ENCODE assay signal across 24 cellular contexts in genomic region chr22:27985323-27986275, GRCh38.
A peak's percentile ranks its signal among the peaks of the same experiment; 100 is the strongest.
DNase-seq lines count a peak whose midpoint lies in the region; ATAC-seq and TF ChIP-seq lines count a peak whose summit lies in the region.
"Had no signal": no experiment of that assay in that cellular context is flagged by ENCODE, and none has a peak within 500 bp of the region (broad histone marks: within the 10 kb centered on the region; RNA-seq: fewer than 3 reads in every experiment).

No MANE protein-coding gene starts in this region.

- no peak for ATAC-seq in central memory CD8-positive, alpha-beta T cell (replicated peaks; ENCODE audit: extremely low read depth, poor library complexity, severe bottlenecking)
- no peak for ATAC-seq in activated CD8-positive, alpha-beta T cell treated with anti-CD3 and anti-CD28 coated beads for 36 hours
- ATAC-seq: activated T-helper 17 cell treated with anti-CD3 and anti-CD28 coated beads, Interleukin-2, amount 50 U/mL, for 72 hours; stimulated activated naive CD8-positive, alpha-beta T cell treated with anti-CD3 and anti-CD28 coated beads, Interleukin-15, Interleukin-2, amounts not matched to agents 100 U/mL and 50 U/mL, for 24 hours had no signal

- WGBS in sigmoid colon, 2 donors: 92% methylated on average over 12 of the region's 12 CpGs

- intact Hi-C loops in sigmoid colon (cut with DNase I): no loop called here
- intact Hi-C loops in activated CD8-positive, alpha-beta T cell treated with anti-CD3 and anti-CD28 coated beads for 36 hours (cut with micrococcal nuclease): no loop called here

- no peak for TF ChIP-seq POLR2A in sigmoid colon (IDR thresholded peaks at IDR 0.05)

- no peaks in the 10 kb centered on the region for H3K4me1 Mint-ChIP-seq in central memory CD8-positive, alpha-beta T cell
- peaks cover 8% of the 10 kb centered on the region for H3K4me1 Mint-ChIP-seq in activated CD8-positive, alpha-beta T cell treated with anti-CD3 and anti-CD28 coated beads for 36 hours (ENCODE audit: low read depth)
- H3K4me1 Mint-ChIP-seq: activated T-helper 17 cell treated with anti-CD3 and anti-CD28 coated beads, Interleukin-2, amount 50 U/mL, for 72 hours had no signal

- POLR2A ChIA-PET in activated CD8-positive, alpha-beta T cell treated with anti-CD3 and anti-CD28 coated beads for 36 hours (lab: Charles Lee): no interaction called here

- CTCF ChIA-PET in activated CD8-positive, alpha-beta T cell treated with anti-CD3 and anti-CD28 coated beads for 36 hours (lab: Charles Lee): no interaction called here

- H3K27ac ChIP-seq in BLaER1 treated with 17β-estradiol and CSF1 and Interleukin-3, amounts not matched to agents 10 nM and 100 nM: no peak overlapping the region
- no peak overlapping the region for H3K27ac ChIP-seq in sigmoid colon
- H3K27ac ChIP-seq: KMS-11, Peyer's patch, SJCRH30, thyroid gland had no signal

- H4K20me1 ChIP-seq in BLaER1 treated with 17β-estradiol and CSF1 and Interleukin-3, amounts not matched to agents 10 nM and 100 nM: no peaks in the 10 kb centered on the region

- no peak overlapping the region for H3K4me3 ChIP-seq in BLaER1 treated with 17β-estradiol and CSF1 and Interleukin-3, amounts not matched to agents 10 nM and 100 nM
- H3K4me3 ChIP-seq in sigmoid colon: no peak overlapping the region
- H3K4me3 ChIP-seq: heart right ventricle, Peyer's patch, SJCRH30, thyroid gland had no signal

- no peaks in the 10 kb centered on the region for H3K9me3 Mint-ChIP-seq in central memory CD8-positive, alpha-beta T cell
- H3K9me3 Mint-ChIP-seq in activated CD8-positive, alpha-beta T cell treated with anti-CD3 and anti-CD28 coated beads for 36 hours: no peaks in the 10 kb centered on the region
- H3K9me3 Mint-ChIP-seq: activated naive CD8-positive, alpha-beta T cell treated with anti-CD3 and anti-CD28 coated beads, Interleukin-2, amount 10 ng/mL, durations not matched to agents 7 days and 5 days; activated T-helper 17 cell treated with anti-CD3 and anti-CD28 coated beads, Interleukin-2, amount 50 U/mL, for 72 hours; H9; naive B cell had no signal

- peaks cover 9 to 31% (median 23%) of the 10 kb centered on the region in 10 experiments; a peak in 19 of 20 replicates for H3K4me1 ChIP-seq in BLaER1 treated with 17β-estradiol and CSF1 and Interleukin-3, amounts not matched to agents 10 nM and 100 nM
- H3K4me1 ChIP-seq in sigmoid colon: no peaks in the 10 kb centered on the region
- H3K4me1 ChIP-seq: Peyer's patch had no signal

- no peaks in the 10 kb centered on the region for H3K27me3 Mint-ChIP-seq in central memory CD8-positive, alpha-beta T cell
- no peaks in the 10 kb centered on the region for H3K27me3 Mint-ChIP-seq in activated CD8-positive, alpha-beta T cell treated with anti-CD3 and anti-CD28 coated beads for 36 hours
- H3K27me3 Mint-ChIP-seq: activated naive CD8-positive, alpha-beta T cell treated with anti-CD3 and anti-CD28 coated beads, Interleukin-2, amount 10 ng/mL, durations not matched to agents 7 days and 5 days; activated T-helper 17 cell treated with anti-CD3 and anti-CD28 coated beads, Interleukin-2, amount 50 U/mL, for 72 hours; naive B cell had no signal

- no peak overlapping the region for H3K9ac ChIP-seq in BLaER1 treated with 17β-estradiol and CSF1 and Interleukin-3, amounts not matched to agents 10 nM and 100 nM
- H3K9ac ChIP-seq: KMS-11 had no signal

- no peak for TF ChIP-seq EP300 in sigmoid colon (IDR thresholded peaks at IDR 0.05)

- peak overlapping the region in 8 of 11 experiments; percentile 5 to 39 (median 24); a peak in 11 of 22 replicates for H3K4me2 ChIP-seq in BLaER1 treated with 17β-estradiol and CSF1 and Interleukin-3, amounts not matched to agents 10 nM and 100 nM
- H3K4me2 ChIP-seq: KMS-11 had no signal

- in situ Hi-C loops in G401 (cut with HindIII; ENCODE audit: low sequenced_read_pairs): no loop called here

- DNase-seq in NCI-H82 (lab: John Stamatoyannopoulos, UW) (peak; percentile 7), NCI-H82 treated with DMSO at 0.1 percent for 48 hours (lab: John Stamatoyannopoulos, UW; ENCODE audit: unreplicated experiment) (no peak), sigmoid colon (peak; percentile 21), H4 (ENCODE audit: low spot score) (no peak), G401 (ENCODE audit: low spot score) (no peak)
- no peak for DNase-seq in central memory CD8-positive, alpha-beta T cell (ENCODE audit: low spot score in 2 of 2)
- DNase-seq in activated CD8-positive, alpha-beta T cell treated with anti-CD3 and anti-CD28 coated beads for 36 hours: no peak
- DNase-seq: 8988T; activated naive CD8-positive, alpha-beta T cell treated with anti-CD3 and anti-CD28 coated beads, Interleukin-2, amount 10 ng/mL, durations not matched to agents 7 days and 5 days; effector CD4-positive, alpha-beta T cell; erythroblast; heart right ventricle; naive B cell; NCI-H1436; NCI-H510A; SJCRH30; stimulated activated naive CD8-positive, alpha-beta T cell treated with anti-CD3 and anti-CD28 coated beads, Interleukin-15, Interleukin-2, amounts not matched to agents 100 U/mL and 50 U/mL, for 24 hours; T-helper 1 cell; thyroid gland had no signal

- no peaks in the 10 kb centered on the region for H3K27me3 ChIP-seq in BLaER1 treated with 17β-estradiol and CSF1 and Interleukin-3, amounts not matched to agents 10 nM and 100 nM
- no peaks in the 10 kb centered on the region for H3K27me3 ChIP-seq in sigmoid colon
- H3K27me3 ChIP-seq: heart right ventricle, Peyer's patch, SJCRH30, thyroid gland had no signal

- H3K36me3 ChIP-seq in BLaER1 treated with 17β-estradiol and CSF1 and Interleukin-3, amounts not matched to agents 10 nM and 100 nM: peaks cover 0 to 7% (median 0%) of the 10 kb centered on the region in 11 experiments; a peak in 1 of 22 replicates
- peaks cover 0 to 74% (median 12%) of the 10 kb centered on the region in 4 donors for H3K36me3 ChIP-seq in sigmoid colon

- peaks cover 2% of the 10 kb centered on the region for H3K36me3 Mint-ChIP-seq in central memory CD8-positive, alpha-beta T cell (ENCODE audit: insufficient read depth)
- no peaks in the 10 kb centered on the region for H3K36me3 Mint-ChIP-seq in activated CD8-positive, alpha-beta T cell treated with anti-CD3 and anti-CD28 coated beads for 36 hours (ENCODE audit: low read depth)
- H3K36me3 Mint-ChIP-seq: activated naive CD8-positive, alpha-beta T cell treated with anti-CD3 and anti-CD28 coated beads, Interleukin-2, amount 10 ng/mL, durations not matched to agents 7 days and 5 days had no signal

- H3K4me3 Mint-ChIP-seq in central memory CD8-positive, alpha-beta T cell: no peak overlapping the region
- H3K4me3 Mint-ChIP-seq in activated CD8-positive, alpha-beta T cell treated with anti-CD3 and anti-CD28 coated beads for 36 hours: no peak overlapping the region
- H3K4me3 Mint-ChIP-seq: activated naive CD8-positive, alpha-beta T cell treated with anti-CD3 and anti-CD28 coated beads, Interleukin-2, amount 10 ng/mL, durations not matched to agents 7 days and 5 days; activated T-helper 17 cell treated with anti-CD3 and anti-CD28 coated beads, Interleukin-2, amount 50 U/mL, for 72 hours; H9; naive B cell had no signal

- peak overlapping the region; percentile 55 for H3K27ac Mint-ChIP-seq in central memory CD8-positive, alpha-beta T cell (ENCODE audit: low read depth)
- no peak overlapping the region for H3K27ac Mint-ChIP-seq in activated CD8-positive, alpha-beta T cell treated with anti-CD3 and anti-CD28 coated beads for 36 hours
- H3K27ac Mint-ChIP-seq: activated naive CD8-positive, alpha-beta T cell treated with anti-CD3 and anti-CD28 coated beads, Interleukin-2, amount 10 ng/mL, durations not matched to agents 7 days and 5 days; activated T-helper 17 cell treated with anti-CD3 and anti-CD28 coated beads, Interleukin-2, amount 50 U/mL, for 72 hours; H9 had no signal

- TF ChIP-seq CTCF in sigmoid colon (IDR thresholded peaks at IDR 0.05): no peak
- TF ChIP-seq CTCF in activated CD8-positive, alpha-beta T cell treated with anti-CD3 and anti-CD28 coated beads for 36 hours (IDR thresholded peaks at IDR 0.05): no peak

- no peaks in the 10 kb centered on the region for H3K9me3 ChIP-seq in BLaER1 treated with 17β-estradiol and CSF1 and Interleukin-3, amounts not matched to agents 10 nM and 100 nM (replicated peaks in 1 of 11)
- H3K9me3 ChIP-seq in sigmoid colon: no peaks in the 10 kb centered on the region
- H3K9me3 ChIP-seq: heart right ventricle, Peyer's patch, SJCRH30, thyroid gland had no signal

Comparison
In these comparisons a context has a peak if more than half of its experiments do, and no peak if none do; other contexts are left out.
1. DNase-seq: peak in NCI-H82 (single experiment) and sigmoid colon (single experiment); none in NCI-H82 treated with DMSO at 0.1 percent for 48 hours (single experiment), central memory CD8-positive, alpha-beta T cell (0 of 2), H4 (single experiment), activated CD8-positive, alpha-beta T cell treated with anti-CD3 and anti-CD28 coated beads for 36 hours (single experiment) and G401 (single experiment).